ENCODE assay signal across 13 cellular contexts in genomic region chr17:27657620-27658019, GRCh38. TPM values are rescaled to one million over a fixed set of nuclear protein-coding genes. Genes with fewer than 3 reads are reported as not detected.
DNase-seq lines count a peak whose midpoint lies in the region; ATAC-seq and TF ChIP-seq lines count a peak whose summit lies in the region.
"Had no signal": no experiment of that assay in that cellular context is flagged by ENCODE, and none has a peak within 500 bp of the region (broad histone marks: within the 10 kb centered on the region; RNA-seq: fewer than 3 reads in every experiment).

No MANE protein-coding gene starts in this region.

- no peaks in the 10 kb centered on the region for H3K9me3 Mint-ChIP-seq in MCF 10A (ENCODE audit: unreplicated experiment)
- H3K9me3 Mint-ChIP-seq: stimulated activated naive CD8-positive, alpha-beta T cell treated with anti-CD3 and anti-CD28 coated beads, Interleukin-15, Interleukin-2, amounts not matched to agents 100 ng/mL and 50 ng/mL, for 24 hours had no signal

- H3K27ac ChIP-seq in breast epithelium: no peak overlapping the region
- no peak overlapping the region for H3K27ac ChIP-seq in SJCRH30
- H3K27ac ChIP-seq in spleen: no peak overlapping the region

- H3K4me1 Mint-ChIP-seq in MCF 10A (ENCODE audit: insufficient read depth, unreplicated experiment): no peaks in the 10 kb centered on the region
- peaks cover 5% of the 10 kb centered on the region for H3K4me1 Mint-ChIP-seq in T-helper 17 cell

- H3K27me3 Mint-ChIP-seq in MCF 10A (ENCODE audit: insufficient read depth, unreplicated experiment) (peaks cover 26% of the 10 kb centered on the region), T-helper 17 cell (peaks cover 11% of the 10 kb centered on the region)

- H3K36me3 Mint-ChIP-seq in MCF 10A (ENCODE audit: insufficient read depth, unreplicated experiment): no peaks in the 10 kb centered on the region
- no peaks in the 10 kb centered on the region for H3K36me3 Mint-ChIP-seq in T-helper 17 cell (ENCODE audit: low read depth)

- peak; percentile 27 for DNase-seq in MCF 10A (ENCODE audit: unreplicated experiment)
- DNase-seq in breast epithelium (ENCODE audit: low spot score in 2 of 2): no peak
- DNase-seq in SJCRH30: peak; percentile 24 to 43
- peak; percentile 22 to 40 for DNase-seq in erythroblast (lab: John Stamatoyannopoulos, UW)
- peak; percentile 41 for DNase-seq in spleen
- no peak for DNase-seq in NCI-H2227 (lab: John Stamatoyannopoulos, UW; ENCODE audit: unreplicated experiment)
- no peak for DNase-seq in NCI-H446 (lab: John Stamatoyannopoulos, UW)
- DNase-seq in T-helper 17 cell: no peak
- DNase-seq: activated naive CD4-positive, alpha-beta T cell treated with Interleukin-2 at 50 U/mL for 16 hours; HCEC 1CT; NCI-H187 treated with DMSO at 0.1 percent for 48 hours; NK-92 treated with Interleukin-12 subunit alpha and Interleukin-12 subunit beta, amount 100 ng/mL, for 24 hours had no signal

- H3K9me3 ChIP-seq in breast epithelium (no peaks in the 10 kb centered on the region), SJCRH30 (replicated peaks) (no peaks in the 10 kb centered on the region), spleen (no peaks in the 10 kb centered on the region), T-helper 17 cell (ENCODE audit: control insufficient read depth, low read length, poor library complexity, severe bottlenecking) (no peaks in the 10 kb centered on the region)

- TF ChIP-seq POLR2A in breast epithelium (IDR thresholded peaks at IDR 0.05) (no peak), erythroblast (IDR thresholded peaks at IDR 0.05; ENCODE audit: low read length) (no peak), spleen (IDR thresholded peaks at IDR 0.05) (no peak)

- CTCF ChIA-PET in MCF 10A (lab: Yijun Ruan, JAX): interaction anchor here (0.6 to 21.1 kb wide), 6 partner anchors 51 to 281 kb away, joined by 3 to 580 read pairs (median 9); no protein-coding TSS in a partner anchor

- POLR2A ChIA-PET in MCF 10A (lab: Yijun Ruan, JAX): no interaction called here

- BruUV-seq in MCF 10A (replicated peaks; lab: Mats Ljungman, UMichigan): no TSS peak

- H3K36me3 ChIP-seq in breast epithelium (no peaks in the 10 kb centered on the region), SJCRH30 (no peaks in the 10 kb centered on the region), spleen (no peaks in the 10 kb centered on the region)

- 43 to 62% (median 57%) methylated on average over 4 to 5 of the region's 5 CpGs for WGBS in spleen, 5 donors

- no peaks in the 10 kb centered on the region for H3K27me3 ChIP-seq in breast epithelium
- H3K27me3 ChIP-seq in SJCRH30: no peaks in the 10 kb centered on the region; the same call in 1 of the 2 replicates
- peaks cover 0 to 5% (median 0%) of the 10 kb centered on the region in 7 donors for H3K27me3 ChIP-seq in spleen (replicated peaks in 1 of 7)

- no peaks in the 10 kb centered on the region for H3K4me1 ChIP-seq in breast epithelium
- no peaks in the 10 kb centered on the region for H3K4me1 ChIP-seq in SJCRH30
- peaks cover 0 to 8% (median 4%) of the 10 kb centered on the region in 6 donors for H3K4me1 ChIP-seq in spleen

- H3K27ac Mint-ChIP-seq in MCF 10A (ENCODE audit: low read depth, unreplicated experiment) (no peak overlapping the region), T-helper 17 cell (no peak overlapping the region)
- H3K27ac Mint-ChIP-seq: stimulated activated naive CD8-positive, alpha-beta T cell treated with anti-CD3 and anti-CD28 coated beads, Interleukin-15, Interleukin-2, amounts not matched to agents 100 ng/mL and 50 ng/mL, for 24 hours had no signal

- H3K4me3 Mint-ChIP-seq in MCF 10A (ENCODE audit: unreplicated experiment) (no peak overlapping the region), T-helper 17 cell (no peak overlapping the region)
- H3K4me3 Mint-ChIP-seq: stimulated activated naive CD8-positive, alpha-beta T cell treated with anti-CD3 and anti-CD28 coated beads, Interleukin-15, Interleukin-2, amounts not matched to agents 100 ng/mL and 50 ng/mL, for 24 hours had no signal

- intact Hi-C loops in MCF 10A (cut with micrococcal nuclease) (loop anchor here (10.0 kb wide), 1 partner anchor 463 kb away; no protein-coding TSS in a partner anchor), breast epithelium (cut with DNase I; ENCODE audit: low total_unique reads) (no loop called here), spleen (cut with DNase I; ENCODE audit: low total_unique reads) (no loop called here)

- no peak for ATAC-seq in T-helper 17 cell

- TF ChIP-seq CTCF in MCF 10A (IDR thresholded peaks at IDR 0.05; ENCODE audit: unreplicated experiment) (no peak), breast epithelium (IDR thresholded peaks at IDR 0.05) (no peak), spleen (IDR thresholded peaks at IDR 0.05 in 8 of 11, conservative IDR thresholded peaks at IDR 0.05 in 3 of 11) (no peak)

- H3K4me3 ChIP-seq in breast epithelium: no peak overlapping the region
- H3K4me3 ChIP-seq in SJCRH30: no peak overlapping the region
- no peak overlapping the region for H3K4me3 ChIP-seq in spleen

RNA-seq across cellular contexts. Expression of gene LGALS9, which starts 26.6 kb away (rescaled TPM):
- total RNA-seq in MCF 10A (2022) (0.44 and 0.54 TPM in 2 replicates), breast epithelium (10 to 100 TPM; 17.4 to 58.1 (median 30.1) TPM), spleen (100 to 1,000 TPM; 187 to 309 (median 252) TPM), T-helper 17 cell (10 to 100 TPM; 64.7 to 66.3 TPM)
- total RNA-seq in SJCRH30 (2014; rRNA removed; shearing (Covaris generic)): 0.05 and 0.22 TPM in 2 replicates
- 100 to 1,000 TPM; 162 to 202 (median 198) TPM for polyA plus RNA-seq in spleen

Comparison
In these comparisons a context has a peak if more than half of its experiments do, and no peak if none do; other contexts are left out.
1. DNase-seq: peak in MCF 10A (single experiment), SJCRH30 (2 of 2), erythroblast (2 of 2) and spleen (single experiment); none in breast epithelium (0 of 2), NCI-H2227 (single experiment), NCI-H446 (0 of 2) and T-helper 17 cell (0 of 3).
2. RNA of gene LGALS9, which starts 26.6 kb away (total RNA-seq): 187 to 309 TPM in spleen, 64.7 to 66.3 TPM in T-helper 17 cell and 17.4 to 58.1 TPM in breast epithelium; 0.44 to 0.54 TPM in MCF 10A and 0.05 to 0.22 TPM in SJCRH30; every median in the first group is over 10 times any median in the second.